Comparison of ENCODE assay signal across 1 cellular context in genomic region chr12:131836193-131836592, GRCh38.
TF ChIP-seq lines count a peak whose summit lies in the region.

No MANE protein-coding gene starts in this region.

TF ChIP-seq in liver, 16 proteins besides CTCF, POLR2A, EP300 and RAD21 (continued from another document):
- TF ChIP-seq MAX (IDR thresholded peaks at IDR 0.05), result no peak
TF ChIP-seq in liver: peak in this region for 0.
